Comparison of ENCODE assay signal across 20 cellular contexts in the genomic region with DNA sequence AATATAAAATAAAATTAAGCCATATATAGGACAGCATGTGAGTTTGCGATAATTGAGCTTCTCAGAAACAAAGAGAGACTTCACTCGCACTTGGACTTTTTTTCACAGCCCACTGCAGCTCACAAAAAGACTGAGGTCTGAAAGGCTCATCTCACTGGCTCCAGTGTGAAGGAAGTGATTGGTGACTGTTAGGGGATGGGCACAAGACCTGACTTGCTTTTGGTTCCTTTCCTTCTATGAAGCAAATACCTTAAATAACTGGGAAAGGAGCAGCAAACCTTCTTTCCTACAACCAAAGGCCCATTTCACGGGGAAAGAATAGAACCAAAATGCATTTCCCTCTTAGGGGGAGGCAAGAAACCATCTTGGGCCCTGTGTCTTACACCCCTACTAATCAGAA. TPM values are rescaled to one million over a fixed set of nuclear protein-coding genes. Genes with fewer than 3 reads are reported as not detected.
DNase-seq lines count a peak whose midpoint lies in the region; ATAC-seq and TF ChIP-seq lines count a peak whose summit lies in the region.
"Had no signal": no experiment of that assay in that cellular context is flagged by ENCODE, and none has a peak within 500 bp of the region (broad histone marks: within the 10 kb centered on the region; RNA-seq: fewer than 3 reads in every experiment).

No MANE protein-coding gene starts in this region.

- WGBS in psoas muscle, 3 donors, result 89 to 94% (median 90%) methylated on average over 3 of the region's 3 CpGs

- no peaks in the 10 kb centered on the region for H3F3A ChIP-seq in neural progenitor cell (ENCODE audit: low read depth)

- intact Hi-C loops in psoas muscle (cut with DNase I), result loop anchor here in 1 of 2 donors (2.0 kb wide), 1 partner anchor 15 kb away; no protein-coding TSS in a partner anchor

- peak overlapping the region; percentile 6 for H2AFZ ChIP-seq in neural progenitor cell (replicated peaks)
- H2AFZ ChIP-seq: GM23248 had no signal

- no peaks in the 10 kb centered on the region for H3K9me3 ChIP-seq in RWPE2 (ENCODE audit: severe bottlenecking)
- no peaks in the 10 kb centered on the region for H3K9me3 ChIP-seq in neural progenitor cell (ENCODE audit: low read depth)
- H3K9me3 ChIP-seq in psoas muscle, result no peaks in the 10 kb centered on the region

- H3K27me3 Mint-ChIP-seq in neural progenitor cell (ENCODE audit: insufficient read depth, low read depth), result peaks cover 2% of the 10 kb centered on the region

- H3K27ac Mint-ChIP-seq in neural progenitor cell, result no peak overlapping the region
- H3K27ac Mint-ChIP-seq: B cell; CD8-positive, alpha-beta T cell; H9; IgD-negative memory B cell had no signal

- no peaks in the 10 kb centered on the region for H4K20me1 ChIP-seq in neural progenitor cell (ENCODE audit: low read depth)
- H4K20me1 ChIP-seq: BLaER1 treated with 17β-estradiol and CSF1 and Interleukin-3, amounts not matched to agents 10 nM and 100 nM had no signal

- H3K4me2 ChIP-seq in neural progenitor cell, result no peak overlapping the region
- H3K4me2 ChIP-seq: BLaER1 treated with 17β-estradiol and CSF1 and Interleukin-3, amounts not matched to agents 10 nM and 100 nM had no signal

- H3K27ac ChIP-seq in RWPE2 (ENCODE audit: poor library complexity, severe bottlenecking) (no peak overlapping the region), foreskin keratinocyte (peak overlapping the region; percentile 18), neural progenitor cell (no peak overlapping the region), psoas muscle (no peak overlapping the region)
- H3K27ac ChIP-seq: BLaER1 treated with 17β-estradiol and CSF1 and Interleukin-3, amounts not matched to agents 10 nM and 100 nM; GM23248; HL-60 had no signal

- H3K36me3 ChIP-seq in RWPE2 (ENCODE audit: low read depth) (no peaks in the 10 kb centered on the region), neural progenitor cell (no peaks in the 10 kb centered on the region), psoas muscle (ENCODE audit: insufficient read depth in 1 of 2, low read depth in 1 of 2) (no peaks in the 10 kb centered on the region)
- H3K36me3 ChIP-seq: BLaER1 treated with 17β-estradiol and CSF1 and Interleukin-3, amounts not matched to agents 10 nM and 100 nM had no signal

- H3K4me1 ChIP-seq in RWPE2 (ENCODE audit: insufficient read depth, poor library complexity, severe bottlenecking), result peaks cover 7% of the 10 kb centered on the region
- peaks cover 24% of the 10 kb centered on the region for H3K4me1 ChIP-seq in foreskin keratinocyte
- no peaks in the 10 kb centered on the region for H3K4me1 ChIP-seq in neural progenitor cell
- no peaks in the 10 kb centered on the region for H3K4me1 ChIP-seq in psoas muscle
- H3K4me1 ChIP-seq: BLaER1 treated with 17β-estradiol and CSF1 and Interleukin-3, amounts not matched to agents 10 nM and 100 nM had no signal

- no peaks in the 10 kb centered on the region for H3K9me3 Mint-ChIP-seq in neural progenitor cell

- no peak overlapping the region for H3K4me3 Mint-ChIP-seq in neural progenitor cell
- H3K4me3 Mint-ChIP-seq: B cell; CD8-positive, alpha-beta T cell; H9; IgD-negative memory B cell had no signal

- no peaks in the 10 kb centered on the region for H3K27me3 ChIP-seq in RWPE2 (ENCODE audit: insufficient read depth, poor library complexity, severe bottlenecking)
- no peaks in the 10 kb centered on the region for H3K27me3 ChIP-seq in foreskin keratinocyte
- no peaks in the 10 kb centered on the region for H3K27me3 ChIP-seq in neural progenitor cell
- H3K27me3 ChIP-seq in psoas muscle (ENCODE audit: insufficient read depth in 3 of 3, low read length in 2 of 3), result no peaks in the 10 kb centered on the region
- H3K27me3 ChIP-seq: BLaER1 treated with 17β-estradiol and CSF1 and Interleukin-3, amounts not matched to agents 10 nM and 100 nM had no signal

- H3K4me1 Mint-ChIP-seq in neural progenitor cell, result no peaks in the 10 kb centered on the region
- H3K4me1 Mint-ChIP-seq: B cell, H9, IgD-negative memory B cell had no signal

- H3K36me3 Mint-ChIP-seq in neural progenitor cell, result no peaks in the 10 kb centered on the region
- H3K36me3 Mint-ChIP-seq: CD8-positive, alpha-beta T cell; IgD-negative memory B cell had no signal

- DNase-seq in HPDE6-E6E7 (ENCODE audit: extremely low spot score), result peak; percentile 25
- DNase-seq in RWPE2 (ENCODE audit: low spot score), result no peak
- DNase-seq in foreskin keratinocyte, result peak; percentile 53 to 79
- no peak for DNase-seq in neural progenitor cell (ENCODE audit: low spot score)
- DNase-seq in psoas muscle, result no peak
- no peak for DNase-seq in mucosa of gallbladder (ENCODE audit: low spot score)
- DNase-seq: Calu3; CD8-positive, alpha-beta T cell; DMS79 treated with DMSO at 0.1 percent for 48 hours; EL; GM23248; H9; KBM-7 had no signal

- ATAC-seq in RWPE2 (ENCODE audit: low read depth) (peak; percentile 25; the same call in 1 of the 3 replicates), foreskin keratinocyte (peak; percentile 73), GM18870 (IDR thresholded peaks at IDR 0.05; ENCODE audit: unreplicated experiment) (no peak), psoas muscle (no peak)
- ATAC-seq: CD8-positive, alpha-beta T cell; GM12878 had no signal

- TF ChIP-seq CTCF in RWPE2 (IDR thresholded peaks at IDR 0.05; ENCODE audit: poor library complexity, severe bottlenecking) (no peak), foreskin keratinocyte (conservative IDR thresholded peaks at IDR 0.05) (no peak), neural progenitor cell (IDR thresholded peaks at IDR 0.05) (no peak), psoas muscle (IDR thresholded peaks at IDR 0.05) (no peak)

- no peak overlapping the region for H3K9ac ChIP-seq in neural progenitor cell
- H3K9ac ChIP-seq: BLaER1 treated with 17β-estradiol and CSF1 and Interleukin-3, amounts not matched to agents 10 nM and 100 nM; GM23248 had no signal

- H3K4me3 ChIP-seq in RWPE2 (ENCODE audit: severe bottlenecking) (no peak overlapping the region), neural progenitor cell (no peak overlapping the region), psoas muscle (no peak overlapping the region)
- H3K4me3 ChIP-seq: BLaER1 treated with 17β-estradiol and CSF1 and Interleukin-3, amounts not matched to agents 10 nM and 100 nM; GM12878; GM23248 had no signal

- no peaks in the 10 kb centered on the region for H3K79me2 ChIP-seq in neural progenitor cell (ENCODE audit: low read depth)

RNA-seq across cellular contexts. Expression of a gene that starts 13.1 kb away (rescaled TPM):
- 6.3 and 7.9 TPM in 2 replicates for total RNA-seq in foreskin keratinocyte
- 2.8 and 2.9 TPM in 2 replicates for polyA plus RNA-seq in foreskin keratinocyte
- 20.2 and 37.9 TPM in 2 replicates for total RNA-seq in neural progenitor cell (ENCODE audit: low replicate concordance)
- total RNA-seq in psoas muscle, result 10 to 100 TPM in 1 of 4 donors, 1 to 10 TPM in 3; 5.0 to 13.0 (median 8.6) TPM
- polyA plus RNA-seq in psoas muscle, result 1 to 10 TPM; 1.1 to 4.2 (median 2.4) TPM
- 58.0 TPM for total RNA-seq in mucosa of gallbladder
- total RNA-seq: B cell; CD8-positive, alpha-beta T cell; G401 had no signal
- polyA plus RNA-seq: IgD-negative memory B cell had no signal

Comparison
In these comparisons a context has a peak if more than half of its experiments do, and no peak if none do; other contexts are left out.
1. DNase-seq: peak in HPDE6-E6E7 (single experiment) and foreskin keratinocyte (2 of 2); none in RWPE2 (single experiment), neural progenitor cell (single experiment), psoas muscle (0 of 2) and mucosa of gallbladder (single experiment).
2. ATAC-seq: peak in RWPE2 (single experiment) and foreskin keratinocyte (single experiment); none in GM18870 (single experiment) and psoas muscle (0 of 4).